8 cellular contexts compared by ENCODE assay signal in the genomic region with DNA sequence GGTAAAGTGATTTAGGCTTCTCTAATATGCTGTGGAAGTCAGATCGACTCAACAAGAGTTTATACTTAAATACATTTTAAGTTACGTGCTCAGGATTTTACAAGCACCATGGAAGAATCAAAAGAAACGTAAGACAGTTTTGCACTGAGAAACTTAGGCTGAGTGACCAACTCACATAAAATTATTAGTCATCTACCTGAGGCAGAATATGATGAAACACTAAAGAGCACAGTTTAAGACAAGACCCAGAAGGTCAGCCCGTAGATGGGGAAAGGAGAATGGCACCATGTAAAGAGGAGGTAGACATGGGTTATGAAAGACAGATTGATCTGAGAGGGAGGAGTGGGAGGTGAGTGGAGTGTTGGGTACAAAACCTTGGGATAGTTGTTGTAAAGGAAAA. TPM values are rescaled to one million over a fixed set of nuclear protein-coding genes. Genes with fewer than 3 reads are reported as not detected.
DNase-seq lines count a peak whose midpoint lies in the region; FAIRE-seq and TF ChIP-seq lines count a peak whose summit lies in the region.
"Not testable (repeated sequence)": the region's sequence is repeated elsewhere in the genome, so short reads cannot be mapped to it uniquely, and the experiment has no call there.
"Had no signal": no experiment of that assay in that cellular context is flagged by ENCODE, and none has a peak within 500 bp of the region (broad histone marks: within the 10 kb centered on the region; RNA-seq: fewer than 3 reads in every experiment).

No MANE protein-coding gene starts in this region.

- not testable (repeated sequence) for H4K5ac ChIP-seq in H9 (ENCODE audit: insufficient read length, low read depth, low read length)

- H3K36me3 Mint-ChIP-seq in H9 (ENCODE audit: insufficient read depth in 1 of 3, low read depth in 3 of 3) = not testable (repeated sequence)
- peaks cover 13% of the 10 kb centered on the region for H3K36me3 Mint-ChIP-seq in MCF 10A (ENCODE audit: insufficient read depth, unreplicated experiment)
- H3K36me3 Mint-ChIP-seq in progenitor cell of endocrine pancreas (ENCODE audit: insufficient read depth) = peaks cover 16% of the 10 kb centered on the region

- not testable (repeated sequence) for H3K4me2 ChIP-seq in H9 (ENCODE audit: insufficient read depth, insufficient read length, low read length)

- not testable (repeated sequence) for H3K9ac ChIP-seq in H9 (ENCODE audit: extremely low read depth, insufficient read length, low read length)

- H3K4me3 Mint-ChIP-seq in H9; MCF 10A (ENCODE audit: unreplicated experiment); progenitor cell of endocrine pancreas (ENCODE audit: low read depth): not testable (repeated sequence)

- not testable (repeated sequence) for H4K91ac ChIP-seq in H9 (ENCODE audit: insufficient read length, low read depth, low read length)

- not testable (repeated sequence) for H3K9me3 ChIP-seq in H9 (ENCODE audit: control insufficient read depth, low read depth, low read length); left ventricle myocardium inferior (replicated peaks)

- H3K4me1 ChIP-seq in H9 (ENCODE audit: insufficient read depth, low read length) = not testable (repeated sequence)
- H3K4me1 ChIP-seq in left ventricle myocardium inferior = peaks cover 62% of the 10 kb centered on the region

- H3K4ac ChIP-seq in H9 (ENCODE audit: low read depth, low read length) = not testable (repeated sequence)

- not testable (repeated sequence) for H3K18ac ChIP-seq in H9 (ENCODE audit: insufficient read length, low read depth, low read length)

- not testable (repeated sequence) for H3K27ac ChIP-seq in H9 (ENCODE audit: insufficient read length, low read depth, low read length)
- peak overlapping the region; percentile 73 for H3K27ac ChIP-seq in epithelial cell of prostate
- H3K27ac ChIP-seq in left ventricle myocardium inferior (replicated peaks) = peak overlapping the region; percentile 56

- not testable (repeated sequence) for H3K4me1 Mint-ChIP-seq in H9; MCF 10A (ENCODE audit: insufficient read depth, unreplicated experiment)
- H3K4me1 Mint-ChIP-seq in progenitor cell of endocrine pancreas (ENCODE audit: low read depth) = peaks cover 14% of the 10 kb centered on the region

- H3K14ac ChIP-seq in H9 (ENCODE audit: insufficient read depth, low read length) = not testable (repeated sequence)

- not testable (repeated sequence) for H3K23ac ChIP-seq in H9 (ENCODE audit: insufficient read length, low read depth, low read length)

- not testable (repeated sequence) for H4K8ac ChIP-seq in H9 (replicated peaks; ENCODE audit: insufficient read length, low read depth, low read length)

- not testable (repeated sequence) for H2BK12ac ChIP-seq in H9 (ENCODE audit: insufficient read length, low read depth, low read length)

- not testable (repeated sequence) for H3K27me3 Mint-ChIP-seq in H9 (ENCODE audit: low read depth); MCF 10A (ENCODE audit: insufficient read depth, unreplicated experiment); progenitor cell of endocrine pancreas

- FAIRE-seq in GM12891 (lab: Jason Lieb, UNC) = peak; percentile 88

- H3T11ph ChIP-seq in H9 (ENCODE audit: low read length) = not testable (repeated sequence)

- not testable (repeated sequence) for H2BK120ac ChIP-seq in H9 (ENCODE audit: low read depth, low read length, poor library complexity, severe bottlenecking)

- WGBS in H9 (ENCODE audit: extremely low coverage, insufficient read length, low lambda C conversion rate) = no CpG with 5 or more reads among the region's 4 CpGs

- H2BK5ac ChIP-seq in H9 (ENCODE audit: insufficient read length, low read length) = not testable (repeated sequence)

- not testable (repeated sequence) for H4K20me1 ChIP-seq in H9 (ENCODE audit: control insufficient read depth, insufficient read depth, insufficient read length)

- TF ChIP-seq POLR2A in GM12891 (IDR thresholded peaks at IDR 0.05; ENCODE audit: low read depth, low read length) = not testable (repeated sequence)

- intact Hi-C loops in MCF 10A (cut with micrococcal nuclease); left ventricle myocardium inferior (cut with micrococcal nuclease): not testable (repeated sequence)

- H3K36me3 ChIP-seq in left ventricle myocardium inferior = peaks cover 19% of the 10 kb centered on the region

- peak overlapping the region in 2 of 3 experiments; percentile 8 to 54; a peak in 1 of 7 replicates for H3K27ac Mint-ChIP-seq in H9
- peak overlapping the region; percentile 13 for H3K27ac Mint-ChIP-seq in MCF 10A (ENCODE audit: low read depth, unreplicated experiment)
- peak overlapping the region; percentile 6 for H3K27ac Mint-ChIP-seq in progenitor cell of endocrine pancreas

- not testable (repeated sequence) for H3K9me3 Mint-ChIP-seq in H9; MCF 10A (ENCODE audit: unreplicated experiment); progenitor cell of endocrine pancreas (ENCODE audit: low read depth)

- H2BK20ac ChIP-seq in H9 (ENCODE audit: low read depth, low read length, poor library complexity, severe bottlenecking) = not testable (repeated sequence)

- not testable (repeated sequence) for H3K27me3 ChIP-seq in H9 (ENCODE audit: insufficient read depth, low read length); left ventricle myocardium inferior (ENCODE audit: low read depth)

- not testable (repeated sequence) for H3K79me1 ChIP-seq in H9 (ENCODE audit: insufficient read depth, low read depth, low read length, poor library complexity, severe bottlenecking)

- not testable (repeated sequence) for BruUV-seq in MCF 10A (replicated peaks; lab: Mats Ljungman, UMichigan)

- not testable (repeated sequence) for H2BK15ac ChIP-seq in H9 (ENCODE audit: low read depth, low read length)

- H3K23me2 ChIP-seq in H9 (ENCODE audit: insufficient read length, low read depth, low read length, poor library complexity, severe bottlenecking) = not testable (repeated sequence)

- DNase-seq in GM12891 (ENCODE audit: insufficient read length, low spot score); H9; epithelial cell of prostate (ENCODE audit: low read depth, low spot score); left ventricle myocardium inferior; progenitor cell of endocrine pancreas (ENCODE audit: low spot score, unreplicated experiment): not testable (repeated sequence)
- peak; percentile 54 for DNase-seq in MCF 10A (ENCODE audit: unreplicated experiment)

- not testable (repeated sequence) for TF ChIP-seq CTCF in H9 (conservative IDR thresholded peaks at IDR 0.05); MCF 10A (IDR thresholded peaks at IDR 0.05; ENCODE audit: unreplicated experiment); left ventricle myocardium inferior (IDR thresholded peaks at IDR 0.05; ENCODE audit: borderline replicate concordance); progenitor cell of endocrine pancreas (IDR thresholded peaks at IDR 0.05; ENCODE audit: unreplicated experiment)

- CTCF ChIA-PET in MCF 10A (lab: Yijun Ruan, JAX) = interaction anchor here (1.0 to 1.3 kb wide), 3 partner anchors 10 to 218 kb away, joined by 3 to 6 read pairs (median 5); a partner anchor contains a TSS

- not testable (repeated sequence) for H3K79me2 ChIP-seq in H9 (ENCODE audit: insufficient read depth, low read length)

- not testable (repeated sequence) for H2AFZ ChIP-seq in H9 (ENCODE audit: low read length)

- H3K56ac ChIP-seq in H9 (ENCODE audit: insufficient read length, low read depth, low read length) = not testable (repeated sequence)

- POLR2A ChIA-PET in MCF 10A (lab: Yijun Ruan, JAX) = interaction anchor here (0.8 to 1.3 kb wide), 3 partner anchors 10 to 119 kb away, joined by 3 to 8 read pairs (median 4); a partner anchor contains a TSS

- not testable (repeated sequence) for H2AK5ac ChIP-seq in H9 (ENCODE audit: insufficient read length, low read length)

- H3K4me3 ChIP-seq in left ventricle myocardium inferior = not testable (repeated sequence)

RNA-seq across cellular contexts. Expression of a gene that starts 53.9 kb away (rescaled TPM):
- polyA plus RNA-seq in GM12891 (2012; ENCODE audit: low read depth, missing spikeins) = 0.18 TPM
- total RNA-seq in H9 (2021) (0.20 and 1.3 TPM in 2 replicates), MCF 10A (2022) (0.86 and 1.3 TPM in 2 replicates), left ventricle myocardium inferior (5.5 TPM), progenitor cell of endocrine pancreas (2.8 and 3.0 TPM in 2 replicates)
- total RNA-seq: CD4-positive, CD25-positive, alpha-beta regulatory T cell had no signal
- polyA plus RNA-seq: CD8-positive, alpha-beta memory T cell had no signal
